23 cellular contexts compared by ENCODE assay signal in the genomic region with DNA sequence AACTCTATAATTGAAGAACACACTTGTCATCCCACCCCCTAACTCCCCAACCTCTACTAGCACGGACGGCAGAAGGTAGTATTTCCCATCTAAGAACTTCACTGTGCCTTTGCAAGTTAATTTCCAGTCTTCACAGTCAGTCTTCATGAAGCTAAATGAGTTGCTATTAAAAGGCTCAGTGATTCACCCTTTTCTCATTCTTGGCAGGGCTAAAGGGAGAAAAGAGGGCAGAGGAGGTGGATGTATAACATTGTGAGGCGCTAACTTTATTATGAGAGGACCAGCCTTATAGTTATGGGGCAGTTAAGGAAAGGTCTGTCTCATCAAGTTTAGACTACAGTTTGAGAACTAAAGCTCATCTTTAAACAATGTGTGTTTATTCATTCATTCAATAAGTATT.
"Had no signal": no experiment of that assay in that cellular context is flagged by ENCODE, and none has a peak within 500 bp of the region (broad histone marks: within the 10 kb centered on the region; RNA-seq: fewer than 3 reads in every experiment).

No MANE protein-coding gene starts in this region.

- ATAC-seq: activated CD8-positive, alpha-beta T cell treated with anti-CD3 and anti-CD28 coated beads, Interleukin-2, amount 10 ng/mL, durations not matched to agents 7 days and 5 days; foreskin keratinocyte; left lobe of liver; lower lobe of right lung; T-cell had no signal

- DNase-seq: activated CD4-positive, alpha-beta T cell treated with anti-CD3 and anti-CD28 coated beads for 1 hour; activated CD4-positive, alpha-beta T cell treated with anti-CD3 and anti-CD28 coated beads, Interleukin-2, amount 50 U/mL, for 1 hour; activated CD8-positive, alpha-beta T cell treated with anti-CD3 and anti-CD28 coated beads, Interleukin-2, amount 10 ng/mL, durations not matched to agents 7 days and 5 days; activated gamma-delta T cell treated with Interleukin-2 at 50 U/mL for 16 hours; adrenal gland; cerebellar nuclear complex; cortex of kidney; foreskin keratinocyte; lower lobe of right lung; naive B cell; retina; stimulated activated CD4-positive, alpha-beta T cell treated with anti-CD3 and anti-CD28 coated beads, Interleukin-4, amount 100 ng/mL, for 4 hours; substantia nigra; T-cell; tibial artery; WERI-Rb-1 had no signal

- H3K9me3 ChIP-seq: adrenal gland, ascending aorta, lower lobe of right lung, tibial artery had no signal

- H3K36me3 ChIP-seq: adrenal gland, ascending aorta, lower lobe of right lung, neural progenitor cell, tibial artery, WERI-Rb-1 had no signal

- H3K4me2 ChIP-seq: neural progenitor cell had no signal

- H3K27ac Mint-ChIP-seq: activated CD8-positive, alpha-beta T cell treated with anti-CD3 and anti-CD28 coated beads, Interleukin-2, amount 10 ng/mL, durations not matched to agents 7 days and 5 days; activated naive CD4-positive, alpha-beta T cell treated with anti-CD3 and anti-CD28 coated beads, Interleukin-2, amount 50 U/mL, for 24 hours; activated T-helper 1 cell treated with anti-CD3 and anti-CD28 coated beads, Interleukin-12 subunit alpha, Interleukin-12 subunit beta, Interleukin-2, Interleukin-4 antibody, amounts not matched to agents 30 ng/mL and 10 ng/mL and 1 ng/mL, durations not matched to agents 14 hours and 24 hours and 36 hours; naive B cell; neural progenitor cell; stimulated activated naive CD8-positive, alpha-beta T cell treated with anti-CD3 and anti-CD28 coated beads, Interleukin-15, Interleukin-2, amounts not matched to agents 100 ng/mL and 50 ng/mL, for 24 hours; T-cell; T-helper 2 cell treated with Interferon-gamma antibody and Interleukin-4, amounts not matched to agents 5 μg/mL and 100 μg/mL, for 36 hours had no signal

- H3K4me3 ChIP-seq: adrenal gland, ascending aorta, lower lobe of right lung, neural progenitor cell, tibial artery had no signal

- H3K9me3 Mint-ChIP-seq: activated naive CD4-positive, alpha-beta T cell treated with anti-CD3 and anti-CD28 coated beads, Interleukin-2, amount 50 U/mL, for 24 hours; stimulated activated naive CD8-positive, alpha-beta T cell treated with anti-CD3 and anti-CD28 coated beads, Interleukin-15, Interleukin-2, amounts not matched to agents 100 ng/mL and 50 ng/mL, for 24 hours; T-cell; T-helper 2 cell treated with Interferon-gamma antibody and Interleukin-4, amounts not matched to agents 5 μg/mL and 100 μg/mL, for 36 hours had no signal

- H3K27me3 ChIP-seq: adrenal gland, ascending aorta, foreskin keratinocyte, neural progenitor cell, tibial artery had no signal

- H3K4me1 ChIP-seq: adrenal gland, ascending aorta, lower lobe of right lung, tibial artery had no signal

- H3K4me1 Mint-ChIP-seq: naive B cell had no signal

- H2AFZ ChIP-seq: neural progenitor cell had no signal

- H3K27ac ChIP-seq: adrenal gland, ascending aorta, foreskin keratinocyte, lower lobe of right lung, neural progenitor cell, tibial artery, WERI-Rb-1 had no signal

- H3K27me3 Mint-ChIP-seq: activated naive CD4-positive, alpha-beta T cell treated with anti-CD3 and anti-CD28 coated beads, Interleukin-2, amount 50 U/mL, for 24 hours; stimulated activated naive CD8-positive, alpha-beta T cell treated with anti-CD3 and anti-CD28 coated beads, Interleukin-15, Interleukin-2, amounts not matched to agents 100 ng/mL and 50 ng/mL, for 24 hours had no signal

- H3K36me3 Mint-ChIP-seq: activated naive CD4-positive, alpha-beta T cell treated with anti-CD3 and anti-CD28 coated beads, Interleukin-2, amount 50 U/mL, for 24 hours; naive B cell; T-cell had no signal

- H3K4me3 Mint-ChIP-seq: activated CD8-positive, alpha-beta T cell treated with anti-CD3 and anti-CD28 coated beads, Interleukin-2, amount 10 ng/mL, durations not matched to agents 7 days and 5 days; activated naive CD4-positive, alpha-beta T cell treated with anti-CD3 and anti-CD28 coated beads, Interleukin-2, amount 50 U/mL, for 24 hours; activated T-helper 1 cell treated with anti-CD3 and anti-CD28 coated beads, Interleukin-12 subunit alpha, Interleukin-12 subunit beta, Interleukin-2, Interleukin-4 antibody, amounts not matched to agents 30 ng/mL and 10 ng/mL and 1 ng/mL, durations not matched to agents 14 hours and 24 hours and 36 hours; naive B cell; neural progenitor cell; stimulated activated naive CD8-positive, alpha-beta T cell treated with anti-CD3 and anti-CD28 coated beads, Interleukin-15, Interleukin-2, amounts not matched to agents 100 ng/mL and 50 ng/mL, for 24 hours; T-cell; T-helper 2 cell treated with Interferon-gamma antibody and Interleukin-4, amounts not matched to agents 5 μg/mL and 100 μg/mL, for 36 hours had no signal
